In genomic region chr6:31540640-31541039, GRCh38 we compare ENCODE assay signal across 8 cellular contexts. TPM values are rescaled to one million over a fixed set of nuclear protein-coding genes. Genes with fewer than 3 reads are reported as not detected.
DNase-seq lines count a peak whose midpoint lies in the region; ATAC-seq and TF ChIP-seq lines count a peak whose summit lies in the region.

No MANE protein-coding gene starts in this region.

- no peaks in the 10 kb centered on the region for H3K27me3 Mint-ChIP-seq in activated CD8-positive, alpha-beta memory T cell treated with anti-CD3 and anti-CD28 coated beads, Interleukin-2, amount 10 ng/mL, durations not matched to agents 7 days and 5 days

- intact Hi-C loops in right lobe of liver (cut with DNase I): no loop called here

- CTCF ChIA-PET in activated CD8-positive, alpha-beta memory T cell treated with anti-CD3 and anti-CD28 coated beads, Interleukin-2, amount 10 ng/mL, durations not matched to agents 7 days and 5 days (lab: Charles Lee): interaction anchor here (0.9 to 16.9 kb wide), 16 partner anchors 9 to 198 kb away, joined by 3 to 952 read pairs (median 5); partner anchors contain the start of genes ABHD16A, AIF1, BAG6 and GPANK1

- no peak for TF ChIP-seq POLR2A in right lobe of liver (IDR thresholded peaks at IDR 0.05)

- peak overlapping the region; percentile 94 for H3K4me3 Mint-ChIP-seq in activated CD8-positive, alpha-beta memory T cell treated with anti-CD3 and anti-CD28 coated beads, Interleukin-2, amount 10 ng/mL, durations not matched to agents 7 days and 5 days

- peaks cover 4 to 46% (median 19%) of the 10 kb centered on the region in 4 donors for H3K36me3 ChIP-seq in right lobe of liver
- H3K36me3 ChIP-seq in thymus (ENCODE audit: control insufficient read depth, insufficient read depth): peaks cover 37% of the 10 kb centered on the region

- H3K4me1 Mint-ChIP-seq in activated CD8-positive, alpha-beta memory T cell treated with anti-CD3 and anti-CD28 coated beads, Interleukin-2, amount 10 ng/mL, durations not matched to agents 7 days and 5 days: peaks cover 51% of the 10 kb centered on the region

- DNase-seq in activated CD8-positive, alpha-beta memory T cell treated with anti-CD3 and anti-CD28 coated beads, Interleukin-2, amount 10 ng/mL, durations not matched to agents 7 days and 5 days: no peak
- DNase-seq in activated CD8-positive, alpha-beta memory T cell treated with anti-CD3 and anti-CD28 coated beads, Interleukin-2, amount 50 U/mL, for 4 hours: no peak
- DNase-seq in astrocyte of the cerebellum (ENCODE audit: low read depth) (no peak), right lobe of liver (no peak)

- TF ChIP-seq CTCF in astrocyte of the cerebellum (IDR thresholded peaks at IDR 0.05; ENCODE audit: low read depth, low read length, missing control alignments): no peak
- TF ChIP-seq CTCF in right lobe of liver (IDR thresholded peaks at IDR 0.05): no peak

- H3K36me3 Mint-ChIP-seq in activated CD8-positive, alpha-beta memory T cell treated with anti-CD3 and anti-CD28 coated beads, Interleukin-2, amount 10 ng/mL, durations not matched to agents 7 days and 5 days: peaks cover 49% of the 10 kb centered on the region

- in situ Hi-C loops in astrocyte of the cerebellum (cut with HindIII; ENCODE audit: low sequenced_read_pairs): loop anchor here (5.0 kb wide), 1 partner anchor 77 kb away; the partner anchor contains the start of gene AIF1

- no peak for ATAC-seq in activated CD8-positive, alpha-beta memory T cell treated with anti-CD3 and anti-CD28 coated beads, Interleukin-2, amount 10 ng/mL, durations not matched to agents 7 days and 5 days
- ATAC-seq in right lobe of liver (no peak), HG03039 (IDR thresholded peaks at IDR 0.05; ENCODE audit: unreplicated experiment) (no peak), GM19455 (IDR thresholded peaks at IDR 0.05; ENCODE audit: unreplicated experiment) (no peak), GM21526 (IDR thresholded peaks at IDR 0.05; ENCODE audit: low FRiP score, unreplicated experiment) (no peak)

- peak overlapping the region; percentile 90 for H3K27ac Mint-ChIP-seq in activated CD8-positive, alpha-beta memory T cell treated with anti-CD3 and anti-CD28 coated beads, Interleukin-2, amount 10 ng/mL, durations not matched to agents 7 days and 5 days

- H3K4me1 ChIP-seq in right lobe of liver: peaks cover 0 to 29% (median 13%) of the 10 kb centered on the region in 4 donors
- H3K4me1 ChIP-seq in thymus (ENCODE audit: control insufficient read depth, insufficient read depth, low read length): peaks cover 26% of the 10 kb centered on the region

- 13% methylated on average over 4 of the region's 4 CpGs for WGBS in right lobe of liver (ENCODE audit: insufficient coverage, low coverage, low lambda C conversion rate, missing lambda C conversion rate)
- 25% methylated on average over 4 of the region's 4 CpGs for WGBS in thymus

- H3K27ac ChIP-seq in right lobe of liver (peak overlapping the region; percentile 88 to 98 (median 97)), thymus (ENCODE audit: low read depth) (no peak overlapping the region)

- H3K4me3 ChIP-seq in astrocyte of the cerebellum (ENCODE audit: low read depth, low read length): peak overlapping the region; percentile 94
- H3K4me3 ChIP-seq in right lobe of liver: peak overlapping the region; percentile 56 to 78 (median 78)
- H3K4me3 ChIP-seq in thymus (ENCODE audit: low read length): peak overlapping the region; percentile 49

- H3K9me3 ChIP-seq in right lobe of liver (no peaks in the 10 kb centered on the region), thymus (ENCODE audit: control insufficient read depth) (no peaks in the 10 kb centered on the region)

- no peaks in the 10 kb centered on the region for H3K27me3 ChIP-seq in right lobe of liver
- no peaks in the 10 kb centered on the region for H3K27me3 ChIP-seq in thymus (ENCODE audit: control insufficient read depth, insufficient read depth)

- H3K9me3 Mint-ChIP-seq in activated CD8-positive, alpha-beta memory T cell treated with anti-CD3 and anti-CD28 coated beads, Interleukin-2, amount 10 ng/mL, durations not matched to agents 7 days and 5 days (ENCODE audit: low read depth): no peaks in the 10 kb centered on the region

RNA-seq across cellular contexts. Expression of gene DDX39B, which starts 1.2 kb away (rescaled TPM):
- 100 to 1,000 TPM; 495 to 503 TPM for total RNA-seq in activated CD8-positive, alpha-beta memory T cell treated with anti-CD3 and anti-CD28 coated beads, Interleukin-2, amount 10 ng/mL, durations not matched to agents 7 days and 5 days
- total RNA-seq in right lobe of liver: 100 to 1,000 TPM in 3 of 6 experiments, 10 to 100 TPM in 3; 85.2 to 145 (median 102) TPM
- 761 TPM for polyA plus RNA-seq in thymus

RNA-seq across cellular contexts. Expression of gene ATP6V1G2, which starts 5.8 kb away (rescaled TPM):
- total RNA-seq in activated CD8-positive, alpha-beta memory T cell treated with anti-CD3 and anti-CD28 coated beads, Interleukin-2, amount 10 ng/mL, durations not matched to agents 7 days and 5 days: 1 to 10 TPM; 1.0 to 3.8 TPM
- total RNA-seq in right lobe of liver: under 1 TPM in 3 of 6 experiments, not detected in 3; 0.29 to 0.43 (median 0.42) TPM
- 2.5 TPM for polyA plus RNA-seq in thymus

RNA-seq across cellular contexts. Expression of gene NFKBIL1, which starts 6.8 kb away (rescaled TPM):
- 10 to 100 TPM; 13.6 to 16.2 TPM for total RNA-seq in activated CD8-positive, alpha-beta memory T cell treated with anti-CD3 and anti-CD28 coated beads, Interleukin-2, amount 10 ng/mL, durations not matched to agents 7 days and 5 days
- total RNA-seq in right lobe of liver: 10 to 100 TPM in 1 of 6 experiments, 1 to 10 TPM in 5; 7.5 to 10.2 (median 8.3) TPM
- 23.6 TPM for polyA plus RNA-seq in thymus

RNA-seq across cellular contexts. Expression of gene MCCD1, which starts 11.9 kb away (rescaled TPM):
- total RNA-seq in activated CD8-positive, alpha-beta memory T cell treated with anti-CD3 and anti-CD28 coated beads, Interleukin-2, amount 10 ng/mL, durations not matched to agents 7 days and 5 days: not detected
- not detected for total RNA-seq in right lobe of liver
- polyA plus RNA-seq in thymus: not detected

RNA-seq across cellular contexts. Expression of gene LTA, which starts 31.4 kb away (rescaled TPM):
- 10 to 100 TPM; 21.8 to 70.0 TPM for total RNA-seq in activated CD8-positive, alpha-beta memory T cell treated with anti-CD3 and anti-CD28 coated beads, Interleukin-2, amount 10 ng/mL, durations not matched to agents 7 days and 5 days
- under 1 TPM in 1 of 6 experiments, not detected in 5; 0.20 TPM for total RNA-seq in right lobe of liver
- 2.2 TPM for polyA plus RNA-seq in thymus
